In genomic region chr11:131077340-131077739, GRCh38 we compare ENCODE assay signal across 2 cellular contexts.
TF ChIP-seq lines count a peak whose summit lies in the region.

No MANE protein-coding gene starts in this region.

TF ChIP-seq in IMR-90, 13 proteins besides CTCF, POLR2A, EP300 and RAD21 (continued from another document):
- TF ChIP-seq ELK1 (IDR thresholded peaks at IDR 0.05; ENCODE audit: borderline replicate concordance, low read depth, low read length): no peak
- no peak for TF ChIP-seq BHLHE40 (IDR thresholded peaks at IDR 0.05; ENCODE audit: low read depth, low read length)
- TF ChIP-seq RFX5 (IDR thresholded peaks at IDR 0.05; ENCODE audit: low read depth, low read length): no peak
- no peak for TF ChIP-seq MXI1 (IDR thresholded peaks at IDR 0.05; ENCODE audit: borderline replicate concordance, low read depth, low read length)
- no peak for TF ChIP-seq MAFK (IDR thresholded peaks at IDR 0.05; ENCODE audit: low read depth, low read length)
- TF ChIP-seq USF2 (IDR thresholded peaks at IDR 0.05; ENCODE audit: low read depth, low read length): no peak
- no peak for TF ChIP-seq CEBPB (IDR thresholded peaks at IDR 0.05; ENCODE audit: low read depth, low read length)
- TF ChIP-seq NFE2L2 (IDR thresholded peaks at IDR 0.05; ENCODE audit: low read depth, low read length): no peak
- TF ChIP-seq FOS (IDR thresholded peaks at IDR 0.05; ENCODE audit: low read depth, low read length): no peak
- no peak for TF ChIP-seq SMC3 (IDR thresholded peaks at IDR 0.05; ENCODE audit: low read depth, low read length)

TF ChIP-seq in WTC11, 78 proteins besides CTCF, POLR2A, EP300 and RAD21 (continued from another document):
- no peak for TF ChIP-seq ZBTB43 (CRISPR knock-in tag; IDR thresholded peaks at IDR 0.05)
- TF ChIP-seq PRDM15 (CRISPR knock-in tag; IDR thresholded peaks at IDR 0.05): no peak
- no peak for TF ChIP-seq NFATC4 (CRISPR knock-in tag; IDR thresholded peaks at IDR 0.05)
- no peak for TF ChIP-seq USF2 (CRISPR knock-in tag; IDR thresholded peaks at IDR 0.05)
- TF ChIP-seq TCF7 (CRISPR knock-in tag; IDR thresholded peaks at IDR 0.05; ENCODE audit: low read depth): no peak
- TF ChIP-seq MAX (CRISPR knock-in tag; IDR thresholded peaks at IDR 0.05): no peak
- no peak for TF ChIP-seq ZNF532 (CRISPR knock-in tag; IDR thresholded peaks at IDR 0.05; ENCODE audit: borderline replicate concordance)
